Comparison of ENCODE assay signal across 8 cellular contexts in genomic region chr13:31846182-31846938, GRCh38.
DNase-seq lines count a peak whose midpoint lies in the region; ATAC-seq and TF ChIP-seq lines count a peak whose summit lies in the region.

No MANE protein-coding gene starts in this region.

- no peaks in the 10 kb centered on the region for H3F3A ChIP-seq in SU-DHL-6 (ENCODE audit: insufficient read depth)

- H4K20me1 ChIP-seq in SU-DHL-6 (ENCODE audit: low read depth, low read length), result no peaks in the 10 kb centered on the region

- CTCF ChIA-PET in GM10248 (lab: Yijun Ruan, JAX), result interaction anchor here (0.8 kb wide), 1 partner anchor 23 kb away, joined by 3 read pairs; no protein-coding TSS in a partner anchor

- peak overlapping the region; percentile 54 for H3K4me2 ChIP-seq in SU-DHL-6 (ENCODE audit: low read depth, low read length, poor library complexity, severe bottlenecking)

- 0% methylated on average over 8 to 17 of the region's 74 CpGs for WGBS in upper lobe of left lung, 2 donors

- peak in 2 of 4 donors; percentile 20 to 71 for TF ChIP-seq POLR2A in upper lobe of left lung (IDR thresholded peaks at IDR 0.05)

- no peak overlapping the region for H3K27ac ChIP-seq in SU-DHL-6 (ENCODE audit: low read depth, low read length)
- peak overlapping the region; percentile 61 to 84 (median 79) for H3K27ac ChIP-seq in upper lobe of left lung

- TF ChIP-seq EP300 in upper lobe of left lung (IDR thresholded peaks at IDR 0.05), result no peak

- H3K4me3 ChIP-seq in SU-DHL-6 (ENCODE audit: insufficient read depth, low read length, poor library complexity, severe bottlenecking) (peak overlapping the region; percentile 46), upper lobe of left lung (peak overlapping the region; percentile 49 to 82 (median 70))

- H3K9ac ChIP-seq in SU-DHL-6 (ENCODE audit: low read length), result peak overlapping the region; percentile 32

- POLR2A ChIA-PET in GM10248 (lab: Yijun Ruan, JAX), result no interaction called here

- intact Hi-C loops in left ventricle myocardium superior (cut with micrococcal nuclease) (no loop called here), posterior vena cava (cut with DNase I) (no loop called here)

- no peaks in the 10 kb centered on the region for H3K36me3 ChIP-seq in SU-DHL-6 (ENCODE audit: low read length)
- H3K36me3 ChIP-seq in upper lobe of left lung, result no peaks in the 10 kb centered on the region

- DNase-seq in GM10248 (ENCODE audit: extremely low spot score), result peak; percentile 90
- DNase-seq in NCI-H1048 (lab: John Stamatoyannopoulos, UW), result peak; percentile 37
- DNase-seq in amniotic epithelial cell (ENCODE audit: low read depth), result peak; percentile 75
- peak; percentile 98 for DNase-seq in left ventricle myocardium superior
- DNase-seq in posterior vena cava (ENCODE audit: low spot score), result peak; percentile 95
- peak; percentile 94 to 98 for DNase-seq in upper lobe of left lung

- H3K27me3 ChIP-seq in SU-DHL-6 (ENCODE audit: low read length) (no peaks in the 10 kb centered on the region), upper lobe of left lung (no peaks in the 10 kb centered on the region)

- no peaks in the 10 kb centered on the region for H3K9me2 ChIP-seq in SU-DHL-6 (replicated peaks; ENCODE audit: insufficient read depth, low read length)

- H3K9me3 ChIP-seq in SU-DHL-6 (ENCODE audit: insufficient read depth, low read length), result no peaks in the 10 kb centered on the region
- no peaks in the 10 kb centered on the region for H3K9me3 ChIP-seq in upper lobe of left lung

- peak overlapping the region; percentile 59 for H2AFZ ChIP-seq in SU-DHL-6 (ENCODE audit: low read depth, low read length, severe bottlenecking)

- no peak for TF ChIP-seq CTCF in GM10248 (IDR thresholded peaks at IDR 0.05; ENCODE audit: control extremely low read depth, extremely low read depth, low read depth, missing control alignments)
- TF ChIP-seq CTCF in SU-DHL-6 (IDR thresholded peaks at IDR 0.05; ENCODE audit: insufficient read depth, low read length, poor library complexity, severe bottlenecking), result no peak
- no peak for TF ChIP-seq CTCF in upper lobe of left lung (IDR thresholded peaks at IDR 0.05)

- ATAC-seq in HG02610 (IDR thresholded peaks at IDR 0.05; ENCODE audit: unreplicated experiment) (peak; percentile 99), left ventricle myocardium superior (peak; percentile 97), upper lobe of left lung (ENCODE audit: low FRiP score in 2 of 2) (peak; percentile 96 to 100)

- H3K4me1 ChIP-seq in upper lobe of left lung, result peaks cover 5 to 24% (median 6%) of the 10 kb centered on the region in 4 donors

- no peaks in the 10 kb centered on the region for H3K79me2 ChIP-seq in SU-DHL-6 (ENCODE audit: insufficient read depth, low read length)

Comparison
In these comparisons a context has a peak if more than half of its experiments do, and no peak if none do; other contexts are left out.
1. DNase-seq: peak in every context shown above with its lines; median percentile 98 in left ventricle myocardium superior; 96 in upper lobe of left lung; 95 in posterior vena cava; 90 in GM10248; 75 in amniotic epithelial cell; 37 in NCI-H1048.